ENCODE assay signal across 10 cellular contexts in the genomic region with DNA sequence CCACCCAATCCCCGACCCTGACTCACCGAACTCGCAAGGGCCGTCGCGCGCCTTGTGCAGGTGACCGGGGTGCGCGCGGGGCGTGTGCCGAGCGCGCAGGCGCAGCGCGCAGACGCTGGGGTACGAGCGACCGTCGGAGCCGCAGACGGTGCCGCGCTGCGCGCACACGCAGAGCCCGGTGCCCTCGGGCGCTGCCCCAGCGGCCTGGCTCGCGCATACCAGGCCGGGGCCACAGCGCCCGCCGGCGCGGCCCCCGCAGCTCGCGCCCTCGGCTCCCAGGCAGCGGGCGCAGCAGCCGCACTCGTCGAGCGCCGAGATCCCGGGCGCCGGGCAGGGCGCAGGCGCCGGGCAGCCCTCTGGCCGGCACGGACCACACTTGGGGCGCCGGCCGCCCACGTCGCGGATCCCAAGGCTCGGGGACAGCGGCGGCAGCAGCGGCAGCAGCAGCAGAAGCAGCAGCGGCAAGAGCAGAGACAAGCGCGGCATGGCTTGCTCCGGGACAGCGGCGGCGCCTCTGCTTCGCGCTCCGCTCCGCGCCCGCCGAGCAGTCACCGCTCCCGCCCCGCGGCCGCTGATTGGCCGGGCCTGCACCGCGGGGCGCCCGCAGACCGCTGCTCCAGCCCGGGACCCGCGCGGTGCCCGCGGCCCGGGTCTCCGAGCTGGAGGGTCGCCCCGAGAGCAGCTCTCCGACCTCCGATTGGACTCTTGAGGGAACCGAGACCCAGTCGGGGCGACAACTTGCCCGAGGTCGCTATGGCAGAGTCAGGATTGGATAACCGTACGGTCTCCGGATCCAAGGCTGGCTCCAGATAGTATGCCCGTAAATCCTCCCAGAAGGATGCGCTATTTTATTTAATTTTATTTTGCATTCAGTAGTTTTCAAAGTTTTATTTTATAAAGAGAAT. TPM values are rescaled to one million over a fixed set of nuclear protein-coding genes. Genes with fewer than 3 reads are reported as not detected.
DNase-seq lines count a peak whose midpoint lies in the region; ATAC-seq, FAIRE-seq and TF ChIP-seq lines count a peak whose summit lies in the region.
"Had no signal": no experiment of that assay in that cellular context is flagged by ENCODE, and none has a peak within 500 bp of the region (broad histone marks: within the 10 kb centered on the region; RNA-seq: fewer than 3 reads in every experiment).

A gene with protein sequence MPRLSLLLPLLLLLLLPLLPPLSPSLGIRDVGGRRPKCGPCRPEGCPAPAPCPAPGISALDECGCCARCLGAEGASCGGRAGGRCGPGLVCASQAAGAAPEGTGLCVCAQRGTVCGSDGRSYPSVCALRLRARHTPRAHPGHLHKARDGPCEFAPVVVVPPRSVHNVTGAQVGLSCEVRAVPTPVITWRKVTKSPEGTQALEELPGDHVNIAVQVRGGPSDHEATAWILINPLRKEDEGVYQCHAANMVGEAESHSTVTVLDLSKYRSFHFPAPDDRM (minus strand): TSS at position 516 of the 905 bp plus-strand sequence. CDS start 30 bp downstream, at position 486.

- H3K9me1 ChIP-seq in keratinocyte (ENCODE audit: control insufficient read depth, extremely low read depth, insufficient read depth, low read length) = no peaks in the 10 kb centered on the region

- WGBS in body of pancreas, 2 donors = 1 to 4% methylated on average over 18 to 107 of the region's 118 CpGs

- no peak within 1 kb of the TSS for H3K9ac ChIP-seq in keratinocyte (ENCODE audit: control insufficient read depth, extremely low read depth, insufficient read depth, low read length)

- H3K27ac ChIP-seq in body of pancreas (no peak within 1 kb of the TSS), keratinocyte (ENCODE audit: control insufficient read depth, insufficient read depth, low read length) (no peak within 1 kb of the TSS)
- H3K27ac ChIP-seq: C4-2B had no signal

- no peak for FAIRE-seq in keratinocyte (lab: Jason Lieb, UNC)
- no peak for FAIRE-seq in H54 (lab: Jason Lieb, UNC)

- H3K27me3 ChIP-seq in body of pancreas = no peaks in the 10 kb centered on the region
- H3K27me3 ChIP-seq in keratinocyte (ENCODE audit: control insufficient read depth, extremely low read depth, insufficient read depth, low read length) = peaks cover 52% of the 10 kb centered on the region

- peak within 1 kb of the TSS; percentile 61 for H3K4me2 ChIP-seq in keratinocyte (ENCODE audit: control insufficient read depth, extremely low read depth, insufficient read depth, low read depth, low read length)

- H4K20me1 ChIP-seq in keratinocyte (ENCODE audit: control insufficient read depth, extremely low read depth, insufficient read depth, low read length) = no peaks in the 10 kb centered on the region

- TF ChIP-seq CTCF in body of pancreas (IDR thresholded peaks at IDR 0.05) (no peak), keratinocyte (optimal IDR thresholded peaks at IDR 0.05 in 1 of 3, IDR thresholded peaks at IDR 0.05 in 1 of 3, conservative IDR thresholded peaks at IDR 0.05 in 1 of 3; ENCODE audit: extremely low read depth in 1 of 3, insufficient read depth in 2 of 3, low read length in 3 of 3) (no peak)

- ATAC-seq in body of pancreas = peak; percentile 78
- peak; percentile 38 for ATAC-seq in stimulated activated naive CD8-positive, alpha-beta T cell treated with anti-CD3 and anti-CD28 coated beads, Interleukin-15, Interleukin-2, amounts not matched to agents 100 U/mL and 50 U/mL, for 24 hours

- dilution Hi-C loops in keratinocyte (cut with MboI; ENCODE audit: extremely low pct_ligation_motif_present, low sequenced_read_pairs) = no loop called here

- H3K36me3 ChIP-seq in body of pancreas (replicated peaks in 1 of 2; ENCODE audit: insufficient read depth in 1 of 2, low read depth in 2 of 2) (no peaks in the 10 kb centered on the region), keratinocyte (ENCODE audit: control insufficient read depth in 2 of 2, extremely low read depth in 1 of 2, insufficient read depth in 2 of 2, low read length in 2 of 2) (no peaks in the 10 kb centered on the region)

- peak; percentile 79 for DNase-seq in NCI-H748 (lab: John Stamatoyannopoulos, UW; ENCODE audit: unreplicated experiment)
- DNase-seq in NCI-H748 treated with DMSO at 0.1 percent for 48 hours (lab: John Stamatoyannopoulos, UW) = no peak
- peak; percentile 60 for DNase-seq in NCI-H1436 (lab: John Stamatoyannopoulos, UW)
- DNase-seq in body of pancreas = peak in 1 of 4 donors; percentile 47
- no peak for DNase-seq in keratinocyte (ENCODE audit: low read depth, low spot score)
- DNase-seq in stimulated activated naive CD8-positive, alpha-beta T cell treated with anti-CD3 and anti-CD28 coated beads, Interleukin-15, Interleukin-2, amounts not matched to agents 100 U/mL and 50 U/mL, for 24 hours = peak; percentile 20
- no peak for DNase-seq in foreskin melanocyte
- no peak for DNase-seq in H54 (ENCODE audit: insufficient read length, low spot score)

- H3K4me1 ChIP-seq in body of pancreas (peaks cover 9% of the 10 kb centered on the region), keratinocyte (ENCODE audit: control insufficient read depth, extremely low read depth, insufficient read depth, low read length) (no peaks in the 10 kb centered on the region)

- intact Hi-C loops in body of pancreas (cut with DNase I) = no loop called here

- H3K9me3 ChIP-seq in body of pancreas (no peaks in the 10 kb centered on the region), keratinocyte (ENCODE audit: control insufficient read depth, low read depth, low read length) (no peaks in the 10 kb centered on the region)

- no peak within 1 kb of the TSS for H3K4me3 ChIP-seq in body of pancreas
- peak within 1 kb of the TSS in 2 of 3 experiments; percentile 42 to 45 for H3K4me3 ChIP-seq in keratinocyte (ENCODE audit: control insufficient read depth in 2 of 3, extremely low read depth in 1 of 3, insufficient read depth in 2 of 3, low read depth in 1 of 3, low read length in 3 of 3)

- H3K79me2 ChIP-seq in keratinocyte (ENCODE audit: control insufficient read depth, insufficient read depth, low read length) = no peaks in the 10 kb centered on the region

- peak within 1 kb of the TSS; percentile 58 for H2AFZ ChIP-seq in keratinocyte (ENCODE audit: control insufficient read depth, low read length)

- TF ChIP-seq POLR2A in body of pancreas (IDR thresholded peaks at IDR 0.05) (no peak), H54 (IDR thresholded peaks at IDR 0.05; ENCODE audit: low read depth, low read length) (no peak)

RNA-seq across cellular contexts. Expression of the gene that starts here (rescaled TPM):
- 1 to 10 TPM; 2.3 to 3.3 TPM for total RNA-seq in body of pancreas
- polyA plus RNA-seq in keratinocyte = not detected in 3 replicates
- not detected for polyA plus RNA-seq in keratinocyte (2011; ENCODE audit: low read depth)
- polyA plus RNA-seq in keratinocyte (2011; cell fraction: cytosol; rRNA removed) = not detected in 2 replicates
- 0.13 TPM in 1 of 2 replicates, not detected in the other for polyA plus RNA-seq in keratinocyte (2011; cell fraction: nucleus; rRNA removed)
- polyA plus RNA-seq in keratinocyte (2012; ENCODE audit: low replicate concordance) = 0.14 TPM in 1 of 2 replicates, not detected in the other
- 0.58 TPM in 1 of 3 replicates, not detected in the others for polyA minus RNA-seq in keratinocyte
- not detected for polyA minus RNA-seq in keratinocyte (2011; cell fraction: cytosol; rRNA and poly(A)+ RNA removed)
- not detected in 2 replicates for polyA minus RNA-seq in keratinocyte (2011; cell fraction: nucleus; rRNA and poly(A)+ RNA removed)
- total RNA-seq: T-helper 1 cell treated with Interleukin-12 subunit alpha and Interleukin-12 subunit beta and Interleukin-4 antibody, amounts not matched to agents 30 ng/mL and 1 ng/mL, for 36 hours had no signal

Comparison
In these comparisons a context has a peak if more than half of its experiments do, and no peak if none do; other contexts are left out.
1. DNase-seq: peak in NCI-H748 (single experiment), NCI-H1436 (single experiment) and stimulated activated naive CD8-positive, alpha-beta T cell treated with anti-CD3 and anti-CD28 coated beads, Interleukin-15, Interleukin-2, amounts not matched to agents 100 U/mL and 50 U/mL, for 24 hours (single experiment); none in NCI-H748 treated with DMSO at 0.1 percent for 48 hours (single experiment), keratinocyte (single experiment), foreskin melanocyte (single experiment) and H54 (single experiment).
2. H3K4me3 ChIP-seq: peak in keratinocyte (2 of 3); none in body of pancreas (0 of 2).